ENCODE assay signal across 12 cellular contexts in genomic region chr3:69364354-69364753, GRCh38. TPM values are rescaled to one million over a fixed set of nuclear protein-coding genes. Genes with fewer than 3 reads are reported as not detected.
DNase-seq lines count a peak whose midpoint lies in the region; ATAC-seq lines count a peak whose summit lies in the region.
"Had no signal": no experiment of that assay in that cellular context is flagged by ENCODE, and none has a peak within 500 bp of the region (broad histone marks: within the 10 kb centered on the region; RNA-seq: fewer than 3 reads in every experiment).

No MANE protein-coding gene starts in this region.

- intact Hi-C loops in Right ventricle myocardium inferior (cut with DNase I): no loop called here
- intact Hi-C loops in left ventricle myocardium superior (cut with micrococcal nuclease): no loop called here

- ATAC-seq in Right ventricle myocardium inferior (no peak), left ventricle myocardium superior (no peak)
- ATAC-seq: gastrocnemius medialis had no signal

- in situ Hi-C loops in G401 (cut with HindIII; ENCODE audit: low sequenced_read_pairs): no loop called here

- DNase-seq in Right ventricle myocardium inferior (ENCODE audit: missing footprints) (peak; percentile 52), left ventricle myocardium superior (no peak), amniotic epithelial cell (ENCODE audit: low read depth) (peak; percentile 36), foreskin melanocyte (peak; percentile 94), stromal cell of bone marrow (ENCODE audit: low read depth) (peak; percentile 33), G401 (ENCODE audit: low spot score) (no peak), cerebellum (ENCODE audit: low spot score) (no peak)
- DNase-seq in stimulated activated CD4-positive, alpha-beta T cell treated with anti-CD3 and anti-CD28 coated beads, Interleukin-4, amount 100 ng/mL, for 24 hours: no peak
- DNase-seq: activated B cell treated with CpG ODN at 0.5 μM for 24 hours, cortex of kidney, gastrocnemius medialis, transverse colon had no signal

RNA-seq across cellular contexts. Expression of gene FRMD4B, which starts 21.5 kb away (rescaled TPM):
- total RNA-seq in Right ventricle myocardium inferior (16.0 TPM), left ventricle myocardium superior (14.0 TPM), cerebellum (37.7 TPM)
- 17.7 and 19.9 TPM in 2 replicates for total RNA-seq in G401 (2014; rRNA removed; shearing (Covaris generic))
- total RNA-seq: activated B cell treated with CpG ODN at 0.5 μM for 24 hours had no signal

Comparison
In these comparisons a context has a peak if more than half of its experiments do, and no peak if none do; other contexts are left out.
1. DNase-seq: peak in Right ventricle myocardium inferior (single experiment), amniotic epithelial cell (single experiment), foreskin melanocyte (single experiment) and stromal cell of bone marrow (single experiment); none in left ventricle myocardium superior (single experiment), G401 (single experiment), cerebellum (single experiment) and stimulated activated CD4-positive, alpha-beta T cell treated with anti-CD3 and anti-CD28 coated beads, Interleukin-4, amount 100 ng/mL, for 24 hours (single experiment).